Comparison of ENCODE assay signal across 8 cellular contexts in genomic region chr2:47782557-47783490, GRCh38. TPM values are rescaled to one million over a fixed set of nuclear protein-coding genes. Genes with fewer than 3 reads are reported as not detected.
DNase-seq lines count a peak whose midpoint lies in the region; ATAC-seq and TF ChIP-seq lines count a peak whose summit lies in the region.

MSH6 (plus strand) TSS chr2:47783145; CDS start chr2:47783234, 89 bp downstream.

- H3K27me3 ChIP-seq in BLaER1 = no peaks in the 10 kb centered on the region

- no peaks in the 10 kb centered on the region for H3K9me3 Mint-ChIP-seq in activated CD4-positive, alpha-beta T cell treated with anti-CD3 and anti-CD28 coated beads, Interleukin-2, amount 10 ng/mL, durations not matched to agents 24 days and 14 days

- H3K4me2 ChIP-seq in BLaER1 = peak within 1 kb of the TSS; percentile 92

- peaks cover 78% of the 10 kb centered on the region for H3K4me1 ChIP-seq in BLaER1

- no peak for TF ChIP-seq CTCF in coronary artery (IDR thresholded peaks at IDR 0.05)

- H4K20me1 ChIP-seq in BLaER1 = peaks cover 99% of the 10 kb centered on the region

- H3K4me3 ChIP-seq in BLaER1 = peak within 1 kb of the TSS; percentile 81
- peak within 1 kb of the TSS; percentile 91 for H3K4me3 ChIP-seq in coronary artery

- H3K36me3 ChIP-seq in BLaER1 = peaks cover 66% of the 10 kb centered on the region

- H3K4me3 Mint-ChIP-seq in activated CD4-positive, alpha-beta T cell treated with anti-CD3 and anti-CD28 coated beads, Interleukin-2, amount 10 ng/mL, durations not matched to agents 24 days and 14 days = peak within 1 kb of the TSS; percentile 90

- H3K4me1 Mint-ChIP-seq in activated CD4-positive, alpha-beta T cell treated with anti-CD3 and anti-CD28 coated beads, Interleukin-2, amount 10 ng/mL, durations not matched to agents 24 days and 14 days = peaks cover 14% of the 10 kb centered on the region

- peak within 1 kb of the TSS; percentile 89 for H3K27ac Mint-ChIP-seq in activated CD4-positive, alpha-beta T cell treated with anti-CD3 and anti-CD28 coated beads, Interleukin-2, amount 10 ng/mL, durations not matched to agents 24 days and 14 days

- intact Hi-C loops in activated CD4-positive, alpha-beta T cell treated with anti-CD3 and anti-CD28 coated beads, Interleukin-2, amount 10 ng/mL, durations not matched to agents 24 days and 14 days (cut with micrococcal nuclease) = loop anchor here (1.0 to 5.0 kb wide), 4 partner anchors 123 to 639 kb away; partner anchors contain the start of genes FBXO11 and MSH2

- H3K27ac ChIP-seq in BLaER1 = peak within 1 kb of the TSS; percentile 91
- peak within 1 kb of the TSS; percentile 88 to 92 for H3K27ac ChIP-seq in coronary artery

- DNase-seq in NCI-H524 treated with DMSO at 0.1 percent for 48 hours (lab: John Stamatoyannopoulos, UW) (peak; percentile 29), coronary artery (ENCODE audit: low spot score) (peak; percentile 92), left lobe of liver (ENCODE audit: low spot score) (peak; percentile 92)
- DNase-seq in activated CD4-positive, alpha-beta T cell treated with anti-CD3 and anti-CD28 coated beads, Interleukin-2, amount 10 ng/mL, durations not matched to agents 24 days and 14 days = peak; percentile 97
- DNase-seq in stimulated activated CD4-positive, alpha-beta T cell treated with anti-CD3 and anti-CD28 coated beads, Interleukin-2, amount 100 ng/mL, for 4 hours (ENCODE audit: low read depth) = peak; percentile 82

- peak within 1 kb of the TSS; percentile 94 for H3K9ac ChIP-seq in BLaER1

- H3K27me3 Mint-ChIP-seq in activated CD4-positive, alpha-beta T cell treated with anti-CD3 and anti-CD28 coated beads, Interleukin-2, amount 10 ng/mL, durations not matched to agents 24 days and 14 days = no peaks in the 10 kb centered on the region

- no peaks in the 10 kb centered on the region for H3K9me3 ChIP-seq in BLaER1

- peaks cover 19% of the 10 kb centered on the region for H3K36me3 Mint-ChIP-seq in activated CD4-positive, alpha-beta T cell treated with anti-CD3 and anti-CD28 coated beads, Interleukin-2, amount 10 ng/mL, durations not matched to agents 24 days and 14 days (ENCODE audit: low read depth)

- ATAC-seq in GM19324 (IDR thresholded peaks at IDR 0.05; ENCODE audit: low FRiP score, unreplicated experiment) = peak; percentile 94
- ATAC-seq in HG03460 (IDR thresholded peaks at IDR 0.05; ENCODE audit: unreplicated experiment) = peak; percentile 78
- peak; percentile 93 for ATAC-seq in left lobe of liver

RNA-seq across cellular contexts. Expression of gene MSH6, which starts in this region (rescaled TPM):
- 148 and 153 TPM in 2 replicates for total RNA-seq in activated CD4-positive, alpha-beta T cell treated with anti-CD3 and anti-CD28 coated beads, Interleukin-2, amount 10 ng/mL, durations not matched to agents 24 days and 14 days
- total RNA-seq in left lobe of liver = 19.3 TPM

Comparison
In these comparisons a context has a peak if more than half of its experiments do, and no peak if none do; other contexts are left out.
1. Peak in every context shown above with its lines: DNase-seq, ATAC-seq, H3K4me3 ChIP-seq and H3K27ac ChIP-seq.
2. DNase-seq: peak in every context shown above with its lines; median percentile 97 in activated CD4-positive, alpha-beta T cell treated with anti-CD3 and anti-CD28 coated beads, Interleukin-2, amount 10 ng/mL, durations not matched to agents 24 days and 14 days; 92 in coronary artery; 92 in left lobe of liver; 82 in stimulated activated CD4-positive, alpha-beta T cell treated with anti-CD3 and anti-CD28 coated beads, Interleukin-2, amount 100 ng/mL, for 4 hours; 29 in NCI-H524 treated with DMSO at 0.1 percent for 48 hours.